In the genomic region with DNA sequence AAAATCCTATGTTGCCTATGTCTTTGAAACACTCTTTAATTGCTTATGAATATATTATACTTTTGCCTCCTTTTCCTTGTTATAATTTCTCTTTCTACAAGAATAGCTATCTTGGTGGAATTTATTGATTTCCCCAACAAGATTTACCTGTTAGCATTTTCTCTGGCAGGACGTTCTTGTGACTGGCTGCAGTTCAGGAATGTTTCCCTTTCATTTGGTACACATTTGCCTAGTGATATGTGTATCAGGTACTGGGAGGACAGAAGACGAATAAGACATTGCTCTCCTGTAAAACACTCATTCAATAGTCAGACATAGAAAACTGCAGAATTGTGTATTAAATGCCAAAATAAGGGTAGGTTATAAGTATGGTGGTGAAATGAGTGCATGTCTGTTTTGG, we compare ENCODE assay signal across 17 cellular contexts.
DNase-seq lines count a peak whose midpoint lies in the region; ATAC-seq and TF ChIP-seq lines count a peak whose summit lies in the region.
"Had no signal": no experiment of that assay in that cellular context is flagged by ENCODE, and none has a peak within 500 bp of the region (broad histone marks: within the 10 kb centered on the region; RNA-seq: fewer than 3 reads in every experiment).

No MANE protein-coding gene starts in this region.

- H3K36me3 ChIP-seq in stomach, result no peaks in the 10 kb centered on the region
- H3K36me3 ChIP-seq: BLaER1 had no signal

- no peaks in the 10 kb centered on the region for H3K9me3 ChIP-seq in stomach
- H3K9me3 ChIP-seq: BLaER1 had no signal

- ATAC-seq in left lobe of liver (peak; percentile 38), GM19397 (IDR thresholded peaks at IDR 0.05; ENCODE audit: unreplicated experiment) (no peak)
- ATAC-seq: GM12878 had no signal

- H3K4me3 Mint-ChIP-seq in Calu3 (ENCODE audit: low read depth, unreplicated experiment), result peak overlapping the region; percentile 22
- H3K4me3 Mint-ChIP-seq: CD14-positive monocyte; CD4-positive, alpha-beta memory T cell; H9 had no signal

- H3K4me3 ChIP-seq in stomach, result no peak overlapping the region
- H3K4me3 ChIP-seq: BLaER1, GM12878 had no signal

- no peak for TF ChIP-seq POLR2A in stomach (IDR thresholded peaks at IDR 0.05)

- no peak for TF ChIP-seq EP300 in stomach (IDR thresholded peaks at IDR 0.05)

- H3K27me3 ChIP-seq in stomach, result no peaks in the 10 kb centered on the region
- H3K27me3 ChIP-seq: BLaER1 had no signal

- H3K27ac ChIP-seq in stomach, result no peak overlapping the region
- H3K27ac ChIP-seq: BLaER1 had no signal

- intact Hi-C loops in Calu3 (cut with micrococcal nuclease; ENCODE audit: unreplicated experiment), result no loop called here
- intact Hi-C loops in stomach (cut with DNase I; ENCODE audit: low total_unique reads), result no loop called here

- WGBS in stomach, 5 donors, result 23 to 57% (median 42%) methylated on average over 2 of the region's 2 CpGs

- no peaks in the 10 kb centered on the region for H3K36me3 Mint-ChIP-seq in Calu3 (ENCODE audit: insufficient read depth, unreplicated experiment)
- H3K36me3 Mint-ChIP-seq: CD14-positive monocyte; CD4-positive, alpha-beta memory T cell had no signal

- peaks cover 0 to 6% (median 3%) of the 10 kb centered on the region in 4 donors for H3K4me1 ChIP-seq in stomach
- H3K4me1 ChIP-seq: BLaER1 had no signal

- no peaks in the 10 kb centered on the region for H3K9me3 Mint-ChIP-seq in Calu3 (ENCODE audit: low read depth, unreplicated experiment)
- H3K9me3 Mint-ChIP-seq: H9 had no signal

- TF ChIP-seq CTCF in Calu3 (IDR thresholded peaks at IDR 0.05; ENCODE audit: unreplicated experiment) (no peak), stomach (IDR thresholded peaks at IDR 0.05) (no peak)

- DNase-seq in Calu3, result peak; percentile 21
- peak; percentile 86 for DNase-seq in NCI-H526 treated with DMSO at 0.1 percent for 48 hours (lab: John Stamatoyannopoulos, UW)
- no peak for DNase-seq in left lobe of liver (ENCODE audit: low spot score)
- peak; percentile 26 for DNase-seq in stomach
- DNase-seq in stimulated activated CD4-positive, alpha-beta T cell treated with anti-CD3 and anti-CD28 coated beads, Interleukin-2, amount 100 ng/mL, for 48 hours, result no peak
- DNase-seq in hepatic stellate cell (ENCODE audit: low spot score), result no peak
- DNase-seq: 8988T; CD4-positive, alpha-beta memory T cell; DMS 273 treated with DMSO at 0.1 percent for 48 hours; DMS53; DND-41; EL; H9 had no signal

- H3K27ac Mint-ChIP-seq in Calu3 (ENCODE audit: unreplicated experiment), result peak overlapping the region; percentile 71
- H3K27ac Mint-ChIP-seq: CD14-positive monocyte; CD4-positive, alpha-beta memory T cell had no signal

- CTCF ChIA-PET in Calu3 (lab: Charles Lee), result no interaction called here

- peaks cover 21% of the 10 kb centered on the region for H3K4me1 Mint-ChIP-seq in Calu3 (ENCODE audit: low read depth, unreplicated experiment)
- H3K4me1 Mint-ChIP-seq: CD14-positive monocyte; CD4-positive, alpha-beta memory T cell had no signal

- no peaks in the 10 kb centered on the region for H3K27me3 Mint-ChIP-seq in Calu3 (ENCODE audit: unreplicated experiment)

- no TSS peak for BruUV-seq in Calu3 (replicated peaks; lab: Mats Ljungman, UMichigan)

Comparison
In these comparisons a context has a peak if more than half of its experiments do, and no peak if none do; other contexts are left out.
1. DNase-seq: peak in Calu3 (single experiment), NCI-H526 treated with DMSO at 0.1 percent for 48 hours (single experiment) and stomach (single experiment); none in left lobe of liver (single experiment), stimulated activated CD4-positive, alpha-beta T cell treated with anti-CD3 and anti-CD28 coated beads, Interleukin-2, amount 100 ng/mL, for 48 hours (0 of 2) and hepatic stellate cell (single experiment).